8 cellular contexts compared by ENCODE assay signal in the genomic region with DNA sequence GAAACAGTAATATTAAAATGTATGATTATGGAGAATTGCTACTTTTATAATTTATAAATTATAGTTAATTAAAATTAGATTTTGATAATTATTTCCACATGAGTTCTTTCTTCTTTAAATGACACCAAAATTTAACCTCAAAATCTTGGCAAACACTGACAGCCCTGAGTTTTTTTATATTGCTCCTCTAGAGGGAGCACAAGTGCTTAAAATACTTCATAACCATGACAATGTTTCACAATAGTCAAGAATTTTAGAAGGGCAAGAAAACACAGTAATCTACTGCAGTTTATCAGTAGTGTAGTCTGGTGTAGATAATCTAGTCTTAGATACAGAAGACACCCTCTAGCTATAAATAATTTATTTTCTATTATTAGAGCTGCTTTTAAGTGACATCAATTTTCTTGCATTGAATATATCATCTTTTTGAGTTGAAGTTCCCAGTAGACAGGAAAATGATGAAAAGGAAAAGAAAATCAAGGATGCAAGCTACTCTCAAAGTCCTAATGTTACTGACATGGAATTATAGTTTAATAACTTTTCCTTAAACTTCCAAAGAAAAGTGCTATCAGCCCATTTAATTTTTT. TPM values are rescaled to one million over a fixed set of nuclear protein-coding genes. Genes with fewer than 3 reads are reported as not detected.
DNase-seq lines count a peak whose midpoint lies in the region; ATAC-seq lines count a peak whose summit lies in the region.

No MANE protein-coding gene starts in this region.

- peak; percentile 26 to 50 for DNase-seq in NCI-H2081 (lab: John Stamatoyannopoulos, UW)
- DNase-seq in NCI-H2081 treated with DMSO at 0.1 percent for 48 hours (lab: John Stamatoyannopoulos, UW), result no peak
- peak; percentile 70 for DNase-seq in KBM-7
- DNase-seq in SHP77 treated with DMSO at 0.1 percent for 48 hours (lab: John Stamatoyannopoulos, UW), result peak; percentile 7
- DNase-seq in natural killer cell treated with Interleukin-12 subunit alpha and Interleukin-12 subunit beta and Interleukin-15 and Interleukin-18, amount 100 ng/mL, for 72 hours (ENCODE audit: low spot score), result no peak
- no peak for DNase-seq in cerebellar nuclear complex (lab: John Stamatoyannopoulos, UW)
- no peak for DNase-seq in stimulated activated CD4-positive, alpha-beta T cell treated with anti-CD3 and anti-CD28 coated beads, Interleukin-2, amount 100 ng/mL, for 48 hours

- no peaks in the 10 kb centered on the region for H3K9me3 Mint-ChIP-seq in natural killer cell treated with Interleukin-12 subunit alpha and Interleukin-12 subunit beta and Interleukin-15 and Interleukin-18, amount 100 ng/mL, for 72 hours

- H3K36me3 Mint-ChIP-seq in natural killer cell treated with Interleukin-12 subunit alpha and Interleukin-12 subunit beta and Interleukin-15 and Interleukin-18, amount 100 ng/mL, for 72 hours, result peaks cover 23% of the 10 kb centered on the region

- ATAC-seq in esophagus mucosa, result peak; percentile 41
- peak; percentile 46 to 73 for ATAC-seq in natural killer cell treated with Interleukin-12 subunit alpha and Interleukin-12 subunit beta and Interleukin-15 and Interleukin-18, amount 100 ng/mL, for 72 hours

- H3K27ac Mint-ChIP-seq in natural killer cell treated with Interleukin-12 subunit alpha and Interleukin-12 subunit beta and Interleukin-15 and Interleukin-18, amount 100 ng/mL, for 72 hours, result peak overlapping the region; percentile 55 to 78

- in situ Hi-C loops in KBM-7 (cut with MboI; ENCODE audit: low pct_unique_long_range_greater_than_20kb, low sequenced_read_pairs), result no loop called here

- H3K4me3 Mint-ChIP-seq in natural killer cell treated with Interleukin-12 subunit alpha and Interleukin-12 subunit beta and Interleukin-15 and Interleukin-18, amount 100 ng/mL, for 72 hours, result no peak overlapping the region

- H3K27me3 Mint-ChIP-seq in natural killer cell treated with Interleukin-12 subunit alpha and Interleukin-12 subunit beta and Interleukin-15 and Interleukin-18, amount 100 ng/mL, for 72 hours, result no peaks in the 10 kb centered on the region

- peaks cover 44 to 61% of the 10 kb centered on the region in 2 donors for H3K4me1 Mint-ChIP-seq in natural killer cell treated with Interleukin-12 subunit alpha and Interleukin-12 subunit beta and Interleukin-15 and Interleukin-18, amount 100 ng/mL, for 72 hours (ENCODE audit: low read depth in 2 of 2)

RNA-seq across cellular contexts. Expression of gene PTGER2, which starts 14.3 kb away (rescaled TPM):
- total RNA-seq in esophagus mucosa, result 0.40 TPM
- 10 to 100 TPM; 94.5 to 96.0 TPM for total RNA-seq in natural killer cell treated with Interleukin-12 subunit alpha and Interleukin-12 subunit beta and Interleukin-15 and Interleukin-18, amount 100 ng/mL, for 72 hours

RNA-seq across cellular contexts. Expression of gene PTGDR, which starts 32.3 kb away (rescaled TPM):
- total RNA-seq in esophagus mucosa, result not detected
- total RNA-seq in natural killer cell treated with Interleukin-12 subunit alpha and Interleukin-12 subunit beta and Interleukin-15 and Interleukin-18, amount 100 ng/mL, for 72 hours, result 1 to 10 TPM; 3.8 to 4.5 TPM

Comparison
In these comparisons a context has a peak if more than half of its experiments do, and no peak if none do; other contexts are left out.
1. DNase-seq: peak in NCI-H2081 (2 of 2), KBM-7 (single experiment) and SHP77 treated with DMSO at 0.1 percent for 48 hours (single experiment); none in NCI-H2081 treated with DMSO at 0.1 percent for 48 hours (single experiment), natural killer cell treated with Interleukin-12 subunit alpha and Interleukin-12 subunit beta and Interleukin-15 and Interleukin-18, amount 100 ng/mL, for 72 hours (single experiment), cerebellar nuclear complex (0 of 2) and stimulated activated CD4-positive, alpha-beta T cell treated with anti-CD3 and anti-CD28 coated beads, Interleukin-2, amount 100 ng/mL, for 48 hours (0 of 2).
2. RNA of gene PTGER2, which starts 14.3 kb away (total RNA-seq): 94.5 to 96.0 TPM in natural killer cell treated with Interleukin-12 subunit alpha and Interleukin-12 subunit beta and Interleukin-15 and Interleukin-18, amount 100 ng/mL, for 72 hours; 0.40 TPM in esophagus mucosa (single experiment); every median in the first group is over 10 times any median in the second.